Comparison of ENCODE assay signal across 1 cellular context in genomic region chr20:35619196-35620095, GRCh38.
TF ChIP-seq lines count a peak whose summit lies in the region.

No MANE protein-coding gene starts in this region.

TF ChIP-seq in HepG2, 621 proteins besides CTCF, POLR2A, EP300 and RAD21 (continued from another document and continues in another):
- TF ChIP-seq CEBPZ (IDR thresholded peaks at IDR 0.05; ENCODE audit: low read length) (no peak), BCLAF1 (IDR thresholded peaks at IDR 0.05) (no peak), ZNF337 (CRISPR knock-in tag; IDR thresholded peaks at IDR 0.05; ENCODE audit: borderline replicate concordance, low read depth) (no peak), SRSF9 (IDR thresholded peaks at IDR 0.05; ENCODE audit: borderline replicate concordance, insufficient read depth, low read depth, low read length, poor library complexity, severe bottlenecking) (no peak), KDM1A (CRISPR knock-in tag; IDR thresholded peaks at IDR 0.05) (peak; percentile 88), ONECUT2 (CRISPR knock-in tag; IDR thresholded peaks at IDR 0.05) (peak; percentile 90), ZNF550 (CRISPR knock-in tag; IDR thresholded peaks at IDR 0.05; ENCODE audit: borderline replicate concordance) (no peak; the same call in 1 of the 2 replicates), NFYB (CRISPR knock-in tag; IDR thresholded peaks at IDR 0.05) (peak; percentile 47), MNT (IDR thresholded peaks at IDR 0.05) (peak; percentile 51), KAT8 (CRISPR knock-in tag; IDR thresholded peaks at IDR 0.05) (peak; percentile 73; the same call in 1 of the 2 replicates), JUN (CRISPR knock-in tag; IDR thresholded peaks at IDR 0.05) (peak; percentile 83), ZNF580 (CRISPR knock-in tag; IDR thresholded peaks at IDR 0.05; ENCODE audit: borderline replicate concordance, low read depth) (peak; percentile 89; the same call in 1 of the 2 replicates), ZNF619 (CRISPR knock-in tag; IDR thresholded peaks at IDR 0.05) (peak; percentile 41; the same call in 1 of the 2 replicates), MIXL1 (CRISPR knock-in tag; IDR thresholded peaks at IDR 0.05) (peak; percentile 66; the same call in 1 of the 2 replicates), MYNN (CRISPR knock-in tag; IDR thresholded peaks at IDR 0.05; ENCODE audit: low read depth) (no peak), ZNF18 (CRISPR knock-in tag; IDR thresholded peaks at IDR 0.05; ENCODE audit: insufficient replicate concordance) (peak; percentile 96), CAMTA2 (CRISPR knock-in tag; IDR thresholded peaks at IDR 0.05; ENCODE audit: borderline replicate concordance) (peak; percentile 90; the same call in 1 of the 2 replicates), PATZ1 (CRISPR knock-in tag; IDR thresholded peaks at IDR 0.05) (peak; percentile 75), ZNF747 (CRISPR knock-in tag; IDR thresholded peaks at IDR 0.05; ENCODE audit: borderline replicate concordance) (peak; percentile 68; the same call in 1 of the 2 replicates), MLX (CRISPR knock-in tag; IDR thresholded peaks at IDR 0.05) (no peak; the same call in 1 of the 2 replicates), CENPBD1 (CRISPR knock-in tag; IDR thresholded peaks at IDR 0.05; ENCODE audit: borderline replicate concordance, low read depth) (peak; percentile 96), ZNF660 (CRISPR knock-in tag; IDR thresholded peaks at IDR 0.05; ENCODE audit: borderline replicate concordance, low read depth) (peak; percentile 91; the same call in 1 of the 2 replicates), TCF7L2 (IDR thresholded peaks at IDR 0.05; ENCODE audit: low read depth, low read length) (no peak), ELF3 (CRISPR knock-in tag; IDR thresholded peaks at IDR 0.05) (peak; percentile 85), ZNF232 (CRISPR knock-in tag; IDR thresholded peaks at IDR 0.05; ENCODE audit: borderline replicate concordance) (peak; percentile 67; the same call in 1 of the 2 replicates), ZNF562 (CRISPR knock-in tag; IDR thresholded peaks at IDR 0.05; ENCODE audit: borderline replicate concordance) (no peak), POLR2AphosphoS2 (IDR thresholded peaks at IDR 0.05; ENCODE audit: low read depth, low read length) (peak; percentile 73; the same call in 1 of the 2 replicates), CREB3 (CRISPR knock-in tag; IDR thresholded peaks at IDR 0.05) (no peak), CSRNP1 (CRISPR knock-in tag; IDR thresholded peaks at IDR 0.05) (peak; percentile 96), REPIN1 (CRISPR knock-in tag; IDR thresholded peaks at IDR 0.05; ENCODE audit: borderline replicate concordance, low read depth) (peak; percentile 98), SNAPC4 (CRISPR knock-in tag; IDR thresholded peaks at IDR 0.05) (peak; percentile 79; the same call in 1 of the 2 replicates), FOXM1 (CRISPR knock-in tag; IDR thresholded peaks at IDR 0.05) (no peak)
